Comparison of ENCODE assay signal across 25 cellular contexts in the genomic region with DNA sequence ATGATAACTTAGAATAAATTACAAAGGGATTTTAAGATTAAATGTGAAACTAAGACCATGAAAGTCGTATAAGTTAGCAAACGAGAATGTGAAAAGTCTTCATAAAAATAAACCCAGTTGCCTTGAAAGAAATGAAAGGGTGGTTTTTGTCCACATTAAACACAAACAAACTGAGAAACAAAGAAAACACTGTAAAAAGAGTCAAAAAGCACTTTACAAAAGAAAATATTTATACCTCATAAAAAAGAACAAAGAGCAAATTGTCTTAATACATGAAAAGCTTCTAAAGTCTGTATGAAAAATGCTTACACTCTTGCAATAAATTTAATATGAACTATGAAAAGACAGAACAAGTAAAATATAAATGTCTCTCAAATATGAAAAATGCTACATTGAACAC.
"Had no signal": no experiment of that assay in that cellular context is flagged by ENCODE, and none has a peak within 500 bp of the region (broad histone marks: within the 10 kb centered on the region; RNA-seq: fewer than 3 reads in every experiment).

No MANE protein-coding gene starts in this region.

- H3K9me3 ChIP-seq: esophagus muscularis mucosa had no signal

- DNase-seq: activated B cell treated with CpG ODN at 0.5 μM for 24 hours; activated CD4-positive, alpha-beta T cell treated with anti-CD3 and anti-CD28 coated beads for 48 hours; activated CD4-positive, alpha-beta T cell treated with anti-CD3 and anti-CD28 coated beads, Interleukin-2, amount 50 U/mL, for 1 hour; activated CD4-positive, alpha-beta T cell treated with anti-CD3 and anti-CD28 coated beads, Interleukin-2, amount 50 U/mL, for 48 hours; activated CD8-positive, alpha-beta memory T cell treated with anti-CD3 and anti-CD28 coated beads for 24 hours; activated CD8-positive, alpha-beta T cell treated with anti-CD3 and anti-CD28 coated beads for 36 hours; activated effector memory CD4-positive, alpha-beta T cell treated with Interleukin-2 at 50 U/mL for 16 hours; activated gamma-delta T cell treated with Interleukin-2 at 50 U/mL for 16 hours; activated naive CD4-positive, alpha-beta T cell treated with anti-CD3 and anti-CD28 coated beads, Interleukin-2, amount 50 U/mL, for 16 hours; activated naive CD4-positive, alpha-beta T cell treated with Interleukin-2 at 50 U/mL for 16 hours; activated T-cell treated with anti-CD3 and anti-CD28 coated beads, Interleukin-2, amount 50 U/mL, for 4 hours; amniotic stem cell; anterior cingulate cortex; brain microvascular endothelial cell; dorsolateral prefrontal cortex; effector memory CD4-positive, alpha-beta T cell; endodermal cell; erythroblast; foreskin keratinocyte; head of caudate nucleus; T-helper 17 cell; T1000; WERI-Rb-1 had no signal

- H3K27me3 ChIP-seq: brain microvascular endothelial cell, dorsolateral prefrontal cortex, esophagus muscularis mucosa, foreskin keratinocyte had no signal

- H3K27ac ChIP-seq: brain microvascular endothelial cell, coronary artery, dorsolateral prefrontal cortex, esophagus muscularis mucosa, foreskin keratinocyte, WERI-Rb-1 had no signal

- H3K4me3 ChIP-seq: coronary artery, esophagus muscularis mucosa had no signal

- H3K36me3 ChIP-seq: brain microvascular endothelial cell, esophagus muscularis mucosa, WERI-Rb-1 had no signal

- H3K4me1 ChIP-seq: esophagus muscularis mucosa, foreskin keratinocyte had no signal
